In genomic region chr4:57187241-57187640, GRCh38 we compare ENCODE assay signal across 33 cellular contexts.
DNase-seq lines count a peak whose midpoint lies in the region; ATAC-seq and TF ChIP-seq lines count a peak whose summit lies in the region.
"Had no signal": no experiment of that assay in that cellular context is flagged by ENCODE, and none has a peak within 500 bp of the region (broad histone marks: within the 10 kb centered on the region; RNA-seq: fewer than 3 reads in every experiment).

No MANE protein-coding gene starts in this region.

- POLR2A ChIA-PET in WTC11 (lab: Charles Lee): no interaction called here

- H3K9me2 ChIP-seq in GM23338 (ENCODE audit: insufficient read depth): 0 out of 2 replicates have a peak, but pooled peaks cover under 1% of the 10 kb centered on the region

- H4K20me1 ChIP-seq in GM23338 (replicated peaks; ENCODE audit: insufficient read depth): no peaks in the 10 kb centered on the region

- ATAC-seq in GM23338: no peak
- no peak for ATAC-seq in WTC11
- ATAC-seq in stimulated activated naive CD8-positive, alpha-beta T cell treated with anti-CD3 and anti-CD28 coated beads, Interleukin-15, amount 100 ng/mL, for 72 hours: no peak
- no peak for ATAC-seq in HG03521 (IDR thresholded peaks at IDR 0.05; ENCODE audit: unreplicated experiment)
- ATAC-seq: HepG2; left ventricle myocardium superior; stimulated activated naive CD8-positive, alpha-beta T cell treated with anti-CD3 and anti-CD28 coated beads, Interleukin-15, Interleukin-2, amounts not matched to agents 100 U/mL and 50 U/mL, for 24 hours had no signal

- 0 out of 2 replicates have a peak overlapping the region, but pooled peaks have one; percentile 22 for H3K27ac Mint-ChIP-seq in GM23338
- peak overlapping the region; percentile 4; the same call in 1 of the 2 replicates for H3K27ac Mint-ChIP-seq in WTC11
- no peak overlapping the region for H3K27ac Mint-ChIP-seq in stimulated activated naive CD8-positive, alpha-beta T cell treated with anti-CD3 and anti-CD28 coated beads, Interleukin-15, amount 100 ng/mL, for 72 hours
- H3K27ac Mint-ChIP-seq: activated naive CD8-positive, alpha-beta T cell treated with anti-CD3 and anti-CD28 coated beads, Interleukin-2, amount 10 ng/mL, durations not matched to agents 7 days and 5 days; CD4-positive, CD25-positive, alpha-beta regulatory T cell; mesothelial cell of epicardium had no signal

- DNase-seq in GM23338 (ENCODE audit: low spot score) (peak; percentile 14), WTC11 (ENCODE audit: low spot score) (no peak), epithelial cell of proximal tubule (ENCODE audit: low read depth) (peak; percentile 13), kidney tubule cell (ENCODE audit: low spot score) (peak; percentile 15), C1 segment of cervical spinal cord (lab: John Stamatoyannopoulos, UW) (no peak)
- no peak for DNase-seq in activated effector memory CD4-positive, alpha-beta T cell treated with anti-CD3 and anti-CD28 coated beads, Interleukin-2, amount 50 U/mL, for 16 hours
- no peak for DNase-seq in stimulated activated naive CD8-positive, alpha-beta T cell treated with anti-CD3 and anti-CD28 coated beads, Interleukin-15, amount 100 ng/mL, for 72 hours
- DNase-seq: activated CD4-positive, alpha-beta T cell treated with anti-CD3 and anti-CD28 coated beads for 48 hours; activated CD8-positive, alpha-beta memory T cell treated with anti-CD3 and anti-CD28 coated beads for 24 hours; activated effector memory CD4-positive, alpha-beta T cell treated with Interleukin-2 at 50 U/mL for 16 hours; activated naive CD8-positive, alpha-beta T cell treated with anti-CD3 and anti-CD28 coated beads, Interleukin-2, amount 10 ng/mL, durations not matched to agents 7 days and 5 days; CD4-positive, CD25-positive, alpha-beta regulatory T cell; DMS79 treated with DMSO at 0.1 percent for 48 hours; glutamatergic neuron; GOT3; Karpas-422; left ventricle myocardium superior; MV-4-11; NCI-H146; NCI-H2107; NCI-H446 treated with DMSO at 0.1 percent for 48 hours; NCI-H774; Peyer's patch; small intestine; stimulated activated naive CD8-positive, alpha-beta T cell treated with anti-CD3 and anti-CD28 coated beads, Interleukin-15, Interleukin-2, amounts not matched to agents 100 U/mL and 50 U/mL, for 24 hours; SW 1271; testis; WERI-Rb-1 had no signal

- H3K27me3 ChIP-seq in GM23338 (ENCODE audit: insufficient read depth): no peaks in the 10 kb centered on the region
- H3K27me3 ChIP-seq: Peyer's patch, testis had no signal

- CTCF ChIA-PET in WTC11 (lab: Charles Lee): interaction anchor here (1.2 kb wide), 1 partner anchor 23 kb away, joined by 10 read pairs; no protein-coding TSS in a partner anchor

- H3K4me3 ChIP-seq in GM23338 (no peak overlapping the region), epithelial cell of proximal tubule (ENCODE audit: low read depth, low read length) (no peak overlapping the region)
- H3K4me3 ChIP-seq: Peyer's patch, testis had no signal

- H3K9me3 Mint-ChIP-seq in GM23338 (no peaks in the 10 kb centered on the region), WTC11 (no peaks in the 10 kb centered on the region)
- H3K9me3 Mint-ChIP-seq in stimulated activated naive CD8-positive, alpha-beta T cell treated with anti-CD3 and anti-CD28 coated beads, Interleukin-15, amount 100 ng/mL, for 72 hours: no peaks in the 10 kb centered on the region
- H3K9me3 Mint-ChIP-seq: activated naive CD8-positive, alpha-beta T cell treated with anti-CD3 and anti-CD28 coated beads, Interleukin-2, amount 10 ng/mL, durations not matched to agents 7 days and 5 days; mesothelial cell of epicardium had no signal

- TF ChIP-seq CTCF in GM23338 (conservative IDR thresholded peaks at IDR 0.05; ENCODE audit: low read depth in 2 of 2) (no peak), WTC11 (IDR thresholded peaks at IDR 0.05) (no peak), epithelial cell of proximal tubule (conservative IDR thresholded peaks at IDR 0.05; ENCODE audit: low read depth, low read length) (no peak)

- H3K36me3 Mint-ChIP-seq in GM23338 (ENCODE audit: low read depth) (no peaks in the 10 kb centered on the region), WTC11 (no peaks in the 10 kb centered on the region)
- H3K36me3 Mint-ChIP-seq: activated naive CD8-positive, alpha-beta T cell treated with anti-CD3 and anti-CD28 coated beads, Interleukin-2, amount 10 ng/mL, durations not matched to agents 7 days and 5 days; CD4-positive, CD25-positive, alpha-beta regulatory T cell; mesothelial cell of epicardium had no signal

- H3K27me3 Mint-ChIP-seq in GM23338 (ENCODE audit: insufficient read depth, low read depth, poor library complexity) (no peaks in the 10 kb centered on the region), WTC11 (ENCODE audit: low read depth) (peaks cover 3% of the 10 kb centered on the region)
- H3K27me3 Mint-ChIP-seq in stimulated activated naive CD8-positive, alpha-beta T cell treated with anti-CD3 and anti-CD28 coated beads, Interleukin-15, amount 100 ng/mL, for 72 hours: peaks cover 8% of the 10 kb centered on the region
- H3K27me3 Mint-ChIP-seq: CD4-positive, CD25-positive, alpha-beta regulatory T cell had no signal

- no peaks in the 10 kb centered on the region for H3K79me2 ChIP-seq in GM23338 (replicated peaks; ENCODE audit: insufficient read depth)
- H3K79me2 ChIP-seq: parathyroid adenoma had no signal

- peak overlapping the region; percentile 27 for H3K27ac ChIP-seq in GM23338 (ENCODE audit: low read depth)
- H3K27ac ChIP-seq: HL-60, parathyroid adenoma, Peyer's patch, testis, WERI-Rb-1 had no signal

- H3K36me3 ChIP-seq in GM23338 (ENCODE audit: insufficient read depth): no peaks in the 10 kb centered on the region
- H3K36me3 ChIP-seq: Peyer's patch, WERI-Rb-1 had no signal

- peak overlapping the region; percentile 24; the same call in 1 of the 2 replicates for H3K4me2 ChIP-seq in GM23338

- no peaks in the 10 kb centered on the region for H3F3A ChIP-seq in GM23338 (replicated peaks; ENCODE audit: low read depth)

- no peak overlapping the region for H2AFZ ChIP-seq in GM23338
- H2AFZ ChIP-seq: parathyroid adenoma had no signal

- H3K4me1 ChIP-seq in GM23338 (ENCODE audit: insufficient read depth): peaks cover 61% of the 10 kb centered on the region
- H3K4me1 ChIP-seq: parathyroid adenoma, testis had no signal

- peaks cover 69% of the 10 kb centered on the region for H3K4me1 Mint-ChIP-seq in GM23338
- H3K4me1 Mint-ChIP-seq in WTC11: peaks cover 76% of the 10 kb centered on the region
- H3K4me1 Mint-ChIP-seq in stimulated activated naive CD8-positive, alpha-beta T cell treated with anti-CD3 and anti-CD28 coated beads, Interleukin-15, amount 100 ng/mL, for 72 hours: no peaks in the 10 kb centered on the region
- H3K4me1 Mint-ChIP-seq: activated naive CD8-positive, alpha-beta T cell treated with anti-CD3 and anti-CD28 coated beads, Interleukin-2, amount 10 ng/mL, durations not matched to agents 7 days and 5 days; CD4-positive, CD25-positive, alpha-beta regulatory T cell had no signal

- H3K4me3 Mint-ChIP-seq in GM23338 (no peak overlapping the region), WTC11 (no peak overlapping the region)
- no peak overlapping the region for H3K4me3 Mint-ChIP-seq in stimulated activated naive CD8-positive, alpha-beta T cell treated with anti-CD3 and anti-CD28 coated beads, Interleukin-15, amount 100 ng/mL, for 72 hours
- H3K4me3 Mint-ChIP-seq: activated naive CD8-positive, alpha-beta T cell treated with anti-CD3 and anti-CD28 coated beads, Interleukin-2, amount 10 ng/mL, durations not matched to agents 7 days and 5 days; CD4-positive, CD25-positive, alpha-beta regulatory T cell; mesothelial cell of epicardium had no signal

TF ChIP-seq in GM23338, 12 proteins besides CTCF, POLR2A, EP300 and RAD21:
- peak; percentile 63; the same call in 1 of the 2 replicates for TF ChIP-seq NANOG (IDR thresholded peaks at IDR 0.05; ENCODE audit: borderline replicate concordance)
- no peak for TF ChIP-seq CREB1 (CRISPR knock-in tag; IDR thresholded peaks at IDR 0.05; ENCODE audit: low read depth)
- TF ChIP-seq ETS1 (IDR thresholded peaks at IDR 0.05): no peak
- no peak for TF ChIP-seq STAT1 (IDR thresholded peaks at IDR 0.05; ENCODE audit: unreplicated experiment)
TF ChIP-seq in GM23338: peak in this region for 1.

TF ChIP-seq in WTC11, 78 proteins besides CTCF, POLR2A, EP300 and RAD21 (continues in another document):
- TF ChIP-seq ZMAT4 (CRISPR knock-in tag; IDR thresholded peaks at IDR 0.05) (no peak), SMAD3 (CRISPR knock-in tag; IDR thresholded peaks at IDR 0.05; ENCODE audit: borderline replicate concordance) (no peak), FOXK1 (CRISPR knock-in tag; IDR thresholded peaks at IDR 0.05) (no peak), SMAD4 (CRISPR knock-in tag; IDR thresholded peaks at IDR 0.05) (no peak), ATF3 (CRISPR knock-in tag; conservative IDR thresholded peaks at IDR 0.05) (no peak)

Comparison
In these comparisons a context has a peak if more than half of its experiments do, and no peak if none do; other contexts are left out.
1. DNase-seq: peak in GM23338 (single experiment), epithelial cell of proximal tubule (single experiment) and kidney tubule cell (single experiment); none in WTC11 (single experiment), activated effector memory CD4-positive, alpha-beta T cell treated with anti-CD3 and anti-CD28 coated beads, Interleukin-2, amount 50 U/mL, for 16 hours (single experiment), stimulated activated naive CD8-positive, alpha-beta T cell treated with anti-CD3 and anti-CD28 coated beads, Interleukin-15, amount 100 ng/mL, for 72 hours (0 of 2) and C1 segment of cervical spinal cord (0 of 14).
2. H3K27ac Mint-ChIP-seq: peak in GM23338 (single experiment) and WTC11 (single experiment); none in stimulated activated naive CD8-positive, alpha-beta T cell treated with anti-CD3 and anti-CD28 coated beads, Interleukin-15, amount 100 ng/mL, for 72 hours (0 of 2).